18 cellular contexts compared by ENCODE assay signal in the genomic region with DNA sequence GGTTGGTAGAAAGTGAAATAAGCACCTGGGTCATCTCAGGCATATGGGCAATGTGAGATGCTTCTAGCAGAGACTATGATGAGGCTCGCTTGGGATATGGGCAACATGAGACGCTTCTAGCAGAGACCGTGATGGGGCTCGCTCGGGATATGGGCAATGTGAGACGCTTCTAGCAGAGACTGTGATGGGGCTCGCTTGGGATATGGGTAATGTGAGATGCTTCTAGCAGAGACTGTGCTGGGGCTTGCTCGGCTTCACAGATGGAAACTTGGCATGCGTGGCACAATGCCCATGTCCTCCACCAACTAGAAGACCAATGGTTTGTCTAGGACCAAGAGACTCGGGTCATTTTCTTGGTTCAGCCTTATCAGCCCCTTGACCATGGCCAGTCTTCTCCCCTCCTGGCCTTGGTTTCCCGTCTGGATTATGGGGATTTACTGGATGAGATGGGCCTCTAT. TPM values are rescaled to one million over a fixed set of nuclear protein-coding genes. Genes with fewer than 3 reads are reported as not detected.
A peak's percentile ranks its signal among the peaks of the same experiment; 100 is the strongest.
DNase-seq lines count a peak whose midpoint lies in the region; ATAC-seq and TF ChIP-seq lines count a peak whose summit lies in the region.
"Had no signal": no experiment of that assay in that cellular context is flagged by ENCODE, and none has a peak within 500 bp of the region (broad histone marks: within the 10 kb centered on the region; RNA-seq: fewer than 3 reads in every experiment).

No MANE protein-coding gene starts in this region.

- no peaks in the 10 kb centered on the region for H3K27me3 ChIP-seq in heart right ventricle
- H3K27me3 ChIP-seq: neutrophil had no signal

- peaks cover 4% of the 10 kb centered on the region for H3K9me3 Mint-ChIP-seq in type B pancreatic cell
- peaks cover 0 to 2% (median 0%) of the 10 kb centered on the region in 9 donors for H3K9me3 Mint-ChIP-seq in naive thymus-derived CD8-positive, alpha-beta T cell
- H3K9me3 Mint-ChIP-seq: stimulated activated memory B cell treated with anti-CD40 and anti-IgM and Interleukin-4, amounts not matched to agents 10 μg/mL and 1 μg/mL and 100 μg/mL, for 72 hours had no signal

- no peak for TF ChIP-seq CTCF in heart right ventricle (IDR thresholded peaks at IDR 0.05)
- TF ChIP-seq CTCF in RWPE1 (conservative IDR thresholded peaks at IDR 0.05; ENCODE audit: low read depth), result no peak
- no peak for TF ChIP-seq CTCF in type B pancreatic cell (conservative IDR thresholded peaks at IDR 0.05)

- WGBS in heart right ventricle, 2 donors, result 97 to 98% methylated on average over 11 of the region's 11 CpGs

- POLR2A ChIA-PET in RWPE1 (lab: Yijun Ruan, JAX; ENCODE audit: low non-redundant PET), result no interaction called here
- POLR2A ChIA-PET in naive thymus-derived CD8-positive, alpha-beta T cell (lab: Charles Lee), result no interaction called here

- intact Hi-C loops in Right ventricle myocardium inferior (cut with DNase I) (no loop called here), heart right ventricle (cut with DNase I) (loop anchor here in 2 of 10 donors (5.0 to 10.0 kb wide), 2 partner anchors 114 to 141 kb away; no protein-coding TSS in a partner anchor)

- no peaks in the 10 kb centered on the region for H3K36me3 Mint-ChIP-seq in type B pancreatic cell
- no peaks in the 10 kb centered on the region for H3K36me3 Mint-ChIP-seq in naive thymus-derived CD8-positive, alpha-beta T cell
- H3K36me3 Mint-ChIP-seq: CD8-positive, alpha-beta memory T cell; stimulated activated memory B cell treated with anti-CD40 and anti-IgM and Interleukin-4, amounts not matched to agents 10 μg/mL and 1 μg/mL and 100 μg/mL, for 72 hours had no signal

- CTCF ChIA-PET in RWPE1 (lab: Yijun Ruan, JAX), result no interaction called here

- H3K4me1 Mint-ChIP-seq in type B pancreatic cell (ENCODE audit: unreplicated experiment), result peaks cover 27% of the 10 kb centered on the region
- H3K4me1 Mint-ChIP-seq in naive thymus-derived CD8-positive, alpha-beta T cell, result peaks cover 30 to 46% (median 39%) of the 10 kb centered on the region in 4 donors

- no peak overlapping the region for H3K4me3 Mint-ChIP-seq in type B pancreatic cell
- peak overlapping the region in 1 of 10 donors; percentile 0 for H3K4me3 Mint-ChIP-seq in naive thymus-derived CD8-positive, alpha-beta T cell
- H3K4me3 Mint-ChIP-seq: stimulated activated memory B cell treated with anti-CD40 and anti-IgM and Interleukin-4, amounts not matched to agents 10 μg/mL and 1 μg/mL and 100 μg/mL, for 72 hours; T-helper 17 cell had no signal

- no peak overlapping the region for H3K4me3 ChIP-seq in heart right ventricle

- peaks cover 26 to 65% (median 50%) of the 10 kb centered on the region in 9 donors for H3K4me1 ChIP-seq in heart right ventricle

- DNase-seq in Right ventricle myocardium inferior (ENCODE audit: missing footprints), result peak; percentile 52
- no peak for DNase-seq in heart right ventricle
- DNase-seq in RWPE1 (ENCODE audit: low spot score), result no peak
- no peak for DNase-seq in epithelial cell of prostate (ENCODE audit: low read depth, low spot score)
- DNase-seq in type B pancreatic cell (ENCODE audit: extremely low spot score, unreplicated experiment), result no peak
- no peak for DNase-seq in naive thymus-derived CD8-positive, alpha-beta T cell
- DNase-seq: activated CD4-positive, CD25-positive, alpha-beta regulatory T cell; CD8-positive, alpha-beta memory T cell; DND-41; NCI-H2029; NCI-H510A treated with DMSO at 0.1 percent for 48 hours; T-helper 17 cell had no signal

- H3K9me3 ChIP-seq in heart right ventricle, result peaks cover 0 to 5% (median 0%) of the 10 kb centered on the region in 11 donors
- H3K9me3 ChIP-seq: neutrophil had no signal

- no peaks in the 10 kb centered on the region for H3K36me3 ChIP-seq in heart right ventricle
- H3K36me3 ChIP-seq: neutrophil had no signal

- H3K27ac ChIP-seq in heart right ventricle, result peak overlapping the region in 1 of 10 donors; percentile 2
- H3K27ac ChIP-seq in RWPE1, result peak overlapping the region; percentile 86
- H3K27ac ChIP-seq in epithelial cell of prostate, result peak overlapping the region; percentile 96
- H3K27ac ChIP-seq: KMS-11, neutrophil had no signal

- no peak for ATAC-seq in Right ventricle myocardium inferior
- ATAC-seq in heart right ventricle, result no peak
- no peak for ATAC-seq in HG02798 (IDR thresholded peaks at IDR 0.05; ENCODE audit: poor library complexity, unreplicated experiment)
- no peak for ATAC-seq in HG02973 (IDR thresholded peaks at IDR 0.05; ENCODE audit: unreplicated experiment)
- no peak for ATAC-seq in naive thymus-derived CD8-positive, alpha-beta T cell
- ATAC-seq: stimulated activated memory B cell treated with anti-CD40 and anti-IgM and Interleukin-4, amounts not matched to agents 10 μg/mL and 1 μg/mL and 100 μg/mL, for 72 hours; T-helper 17 cell had no signal

- H3K27ac Mint-ChIP-seq in type B pancreatic cell, result peak overlapping the region; percentile 11
- peak overlapping the region in 5 of 10 donors; percentile 5 to 91 (median 44) for H3K27ac Mint-ChIP-seq in naive thymus-derived CD8-positive, alpha-beta T cell
- H3K27ac Mint-ChIP-seq: stimulated activated memory B cell treated with anti-CD40 and anti-IgM and Interleukin-4, amounts not matched to agents 10 μg/mL and 1 μg/mL and 100 μg/mL, for 72 hours; T-helper 17 cell had no signal

- no peaks in the 10 kb centered on the region for H3K27me3 Mint-ChIP-seq in type B pancreatic cell
- H3K27me3 Mint-ChIP-seq in naive thymus-derived CD8-positive, alpha-beta T cell, result no peaks in the 10 kb centered on the region
- H3K27me3 Mint-ChIP-seq: CD8-positive, alpha-beta memory T cell; stimulated activated memory B cell treated with anti-CD40 and anti-IgM and Interleukin-4, amounts not matched to agents 10 μg/mL and 1 μg/mL and 100 μg/mL, for 72 hours; T-helper 17 cell had no signal

RNA-seq across cellular contexts. Expression of gene MYEOV, which starts 7.1 kb away (rescaled TPM):
- total RNA-seq in Right ventricle myocardium inferior (not detected), heart right ventricle (not detected), type B pancreatic cell (ENCODE audit: low replicate concordance) (4.1 and 4.3 TPM in 2 replicates)
- under 1 TPM in 1 of 2 donors, not detected in 1; 0.07 TPM for polyA plus RNA-seq in heart right ventricle
- total RNA-seq in naive thymus-derived CD8-positive, alpha-beta T cell, result not detected
- not detected for polyA plus RNA-seq in naive thymus-derived CD8-positive, alpha-beta T cell
- total RNA-seq: dermis blood vessel endothelial cell had no signal
- polyA plus RNA-seq: CD8-positive, alpha-beta memory T cell had no signal
